Comparison of ENCODE assay signal across 25 cellular contexts in genomic region chr1:197985340-197985739, GRCh38.
DNase-seq lines count a peak whose midpoint lies in the region; ATAC-seq, FAIRE-seq and TF ChIP-seq lines count a peak whose summit lies in the region.
"Had no signal": no experiment of that assay in that cellular context is flagged by ENCODE, and none has a peak within 500 bp of the region (broad histone marks: within the 10 kb centered on the region; RNA-seq: fewer than 3 reads in every experiment).

No MANE protein-coding gene starts in this region.

- H3K4me1 ChIP-seq in thyroid gland: peaks cover 0 to 4% of the 10 kb centered on the region in 2 donors

- DNase-seq in D721Med (ENCODE audit: insufficient read length, low spot score): no peak
- DNase-seq in HCEC 1CT: peak; percentile 20
- peak; percentile 5 for DNase-seq in RPMI7951 (ENCODE audit: low read depth)
- peak; percentile 13 for DNase-seq in epithelial cell of esophagus (ENCODE audit: low read depth)
- no peak for DNase-seq in thyroid gland
- DNase-seq in DMS79 (lab: John Stamatoyannopoulos, UW): no peak
- DNase-seq: CD8-positive, alpha-beta T cell; DND-41; H7; HFFc6; Karpas-422; NCI-H1048; NCI-H1417; NCI-H1694; NCI-H2029 treated with DMSO at 0.1 percent for 48 hours; NCI-H446 treated with DMSO at 0.1 percent for 48 hours; NCI-H526; NCI-H82; PC-9; RPMI8226; SHP77; T-cell had no signal

- H3K27me3 ChIP-seq in thyroid gland: no peaks in the 10 kb centered on the region

- intact Hi-C loops in thyroid gland (cut with DNase I): no loop called here

- no peaks in the 10 kb centered on the region for H3K9me3 ChIP-seq in thyroid gland

- no peak overlapping the region for H3K27ac ChIP-seq in thyroid gland
- H3K27ac ChIP-seq: C4-2B, PC-9 had no signal

- FAIRE-seq in D721Med (lab: Jason Lieb, UNC): peak; percentile 73
- FAIRE-seq: GM19239 had no signal

- WGBS in thyroid gland, 2 donors: 83 to 85% methylated on average over 5 of the region's 5 CpGs

- H3K36me3 ChIP-seq in thyroid gland: no peaks in the 10 kb centered on the region

- ATAC-seq in GM19324 (IDR thresholded peaks at IDR 0.05; ENCODE audit: low FRiP score, unreplicated experiment): no peak
- ATAC-seq: CD8-positive, alpha-beta T cell; T-cell had no signal

- H3K4me3 ChIP-seq in epithelial cell of esophagus (ENCODE audit: low read length) (no peak overlapping the region), thyroid gland (replicated peaks in 1 of 3) (no peak overlapping the region)
- H3K4me3 ChIP-seq: PC-9 had no signal

- TF ChIP-seq CTCF in D721Med (IDR thresholded peaks at IDR 0.05; ENCODE audit: insufficient read depth, missing control alignments): no peak
- TF ChIP-seq CTCF in epithelial cell of esophagus (IDR thresholded peaks at IDR 0.05; ENCODE audit: insufficient read depth, low read depth, low read length, missing control alignments): no peak
- no peak for TF ChIP-seq CTCF in thyroid gland (IDR thresholded peaks at IDR 0.05)

- TF ChIP-seq POLR2A in thyroid gland (IDR thresholded peaks at IDR 0.05): no peak

Comparison
In these comparisons a context has a peak if more than half of its experiments do, and no peak if none do; other contexts are left out.
1. DNase-seq: peak in HCEC 1CT (single experiment), RPMI7951 (single experiment) and epithelial cell of esophagus (single experiment); none in D721Med (single experiment), thyroid gland (0 of 2) and DMS79 (single experiment).